1 cellular context compared by ENCODE assay signal in the genomic region with DNA sequence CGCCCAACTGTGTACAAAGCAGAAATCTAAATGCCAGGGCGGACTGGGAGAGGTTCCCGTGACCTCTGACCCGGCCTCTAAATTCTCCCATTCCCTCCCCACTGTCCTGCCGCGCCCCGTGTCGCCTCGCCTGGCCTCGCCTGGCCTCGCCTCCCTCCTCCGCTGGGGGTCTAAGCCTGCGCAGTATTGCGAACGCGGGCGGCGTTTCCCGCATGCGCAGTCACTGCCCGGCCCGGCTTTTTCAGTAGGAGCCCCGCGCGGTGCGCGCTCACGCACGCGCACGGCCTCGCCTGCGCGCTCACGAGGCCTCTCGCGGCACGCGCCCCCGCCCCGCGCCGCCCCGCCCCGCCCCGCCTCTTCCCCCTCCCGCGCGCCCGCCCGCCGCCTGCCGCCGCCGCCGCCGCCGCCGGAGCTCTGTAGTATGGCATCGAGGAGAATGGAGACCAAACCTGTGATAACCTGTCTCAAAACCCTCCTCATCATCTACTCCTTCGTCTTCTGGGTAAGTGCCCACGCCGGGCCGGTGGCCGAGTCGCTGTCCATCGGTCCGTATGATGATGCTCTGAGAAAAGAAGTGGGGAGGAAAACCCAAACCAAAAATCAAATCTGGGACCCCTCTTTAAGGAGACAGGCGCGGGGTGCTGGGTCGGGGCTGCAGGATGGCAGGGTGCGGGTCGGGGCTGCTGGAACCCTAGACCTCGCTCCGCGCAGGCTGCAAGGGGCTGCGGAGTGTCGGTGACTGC.
TF ChIP-seq lines count a peak whose summit lies in the region.

A gene with protein sequence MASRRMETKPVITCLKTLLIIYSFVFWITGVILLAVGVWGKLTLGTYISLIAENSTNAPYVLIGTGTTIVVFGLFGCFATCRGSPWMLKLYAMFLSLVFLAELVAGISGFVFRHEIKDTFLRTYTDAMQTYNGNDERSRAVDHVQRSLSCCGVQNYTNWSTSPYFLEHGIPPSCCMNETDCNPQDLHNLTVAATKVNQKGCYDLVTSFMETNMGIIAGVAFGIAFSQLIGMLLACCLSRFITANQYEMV (plus strand): TSS at position 417 of the 743 bp plus-strand sequence. CDS start 5 bp downstream, at position 422.

TF ChIP-seq in SK-N-SH treated with all-trans-retinoic acid at 6 μM for 48 hours, 23 proteins besides CTCF, POLR2A, EP300 and RAD21 (continued from another document):
- TF ChIP-seq, protein P1, sequence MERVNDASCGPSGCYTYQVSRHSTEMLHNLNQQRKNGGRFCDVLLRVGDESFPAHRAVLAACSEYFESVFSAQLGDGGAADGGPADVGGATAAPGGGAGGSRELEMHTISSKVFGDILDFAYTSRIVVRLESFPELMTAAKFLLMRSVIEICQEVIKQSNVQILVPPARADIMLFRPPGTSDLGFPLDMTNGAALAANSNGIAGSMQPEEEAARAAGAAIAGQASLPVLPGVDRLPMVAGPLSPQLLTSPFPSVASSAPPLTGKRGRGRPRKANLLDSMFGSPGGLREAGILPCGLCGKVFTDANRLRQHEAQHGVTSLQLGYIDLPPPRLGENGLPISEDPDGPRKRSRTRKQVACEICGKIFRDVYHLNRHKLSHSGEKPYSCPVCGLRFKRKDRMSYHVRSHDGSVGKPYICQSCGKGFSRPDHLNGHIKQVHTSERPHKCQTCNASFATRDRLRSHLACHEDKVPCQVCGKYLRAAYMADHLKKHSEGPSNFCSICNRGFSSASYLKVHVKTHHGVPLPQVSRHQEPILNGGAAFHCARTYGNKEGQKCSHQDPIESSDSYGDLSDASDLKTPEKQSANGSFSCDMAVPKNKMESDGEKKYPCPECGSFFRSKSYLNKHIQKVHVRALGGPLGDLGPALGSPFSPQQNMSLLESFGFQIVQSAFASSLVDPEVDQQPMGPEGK (CRISPR knock-in tag; IDR thresholded peaks at IDR 0.05; ENCODE audit: borderline replicate concordance): no peak
- TF ChIP-seq ZNF8 (CRISPR knock-in tag; IDR thresholded peaks at IDR 0.05) (no peak), BACH2 (CRISPR knock-in tag; IDR thresholded peaks at IDR 0.05; ENCODE audit: borderline replicate concordance) (no peak), ZFP30 (CRISPR knock-in tag; IDR thresholded peaks at IDR 0.05) (no peak), SNAI2 (CRISPR knock-in tag; IDR thresholded peaks at IDR 0.05) (no peak), ISL1 (CRISPR knock-in tag; IDR thresholded peaks at IDR 0.05) (no peak)
- TF ChIP-seq, protein P2, sequence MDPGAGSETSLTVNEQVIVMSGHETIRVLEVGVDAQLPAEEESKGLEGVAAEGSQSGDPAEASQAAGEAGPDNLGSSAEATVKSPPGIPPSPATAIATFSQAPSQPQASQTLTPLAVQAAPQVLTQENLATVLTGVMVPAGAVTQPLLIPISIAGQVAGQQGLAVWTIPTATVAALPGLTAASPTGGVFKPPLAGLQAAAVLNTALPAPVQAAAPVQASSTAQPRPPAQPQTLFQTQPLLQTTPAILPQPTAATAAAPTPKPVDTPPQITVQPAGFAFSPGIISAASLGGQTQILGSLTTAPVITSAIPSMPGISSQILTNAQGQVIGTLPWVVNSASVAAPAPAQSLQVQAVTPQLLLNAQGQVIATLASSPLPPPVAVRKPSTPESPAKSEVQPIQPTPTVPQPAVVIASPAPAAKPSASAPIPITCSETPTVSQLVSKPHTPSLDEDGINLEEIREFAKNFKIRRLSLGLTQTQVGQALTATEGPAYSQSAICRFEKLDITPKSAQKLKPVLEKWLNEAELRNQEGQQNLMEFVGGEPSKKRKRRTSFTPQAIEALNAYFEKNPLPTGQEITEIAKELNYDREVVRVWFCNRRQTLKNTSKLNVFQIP (CRISPR knock-in tag; IDR thresholded peaks at IDR 0.05; ENCODE audit: borderline replicate concordance, low read depth): no peak
- TF ChIP-seq, protein P3, sequence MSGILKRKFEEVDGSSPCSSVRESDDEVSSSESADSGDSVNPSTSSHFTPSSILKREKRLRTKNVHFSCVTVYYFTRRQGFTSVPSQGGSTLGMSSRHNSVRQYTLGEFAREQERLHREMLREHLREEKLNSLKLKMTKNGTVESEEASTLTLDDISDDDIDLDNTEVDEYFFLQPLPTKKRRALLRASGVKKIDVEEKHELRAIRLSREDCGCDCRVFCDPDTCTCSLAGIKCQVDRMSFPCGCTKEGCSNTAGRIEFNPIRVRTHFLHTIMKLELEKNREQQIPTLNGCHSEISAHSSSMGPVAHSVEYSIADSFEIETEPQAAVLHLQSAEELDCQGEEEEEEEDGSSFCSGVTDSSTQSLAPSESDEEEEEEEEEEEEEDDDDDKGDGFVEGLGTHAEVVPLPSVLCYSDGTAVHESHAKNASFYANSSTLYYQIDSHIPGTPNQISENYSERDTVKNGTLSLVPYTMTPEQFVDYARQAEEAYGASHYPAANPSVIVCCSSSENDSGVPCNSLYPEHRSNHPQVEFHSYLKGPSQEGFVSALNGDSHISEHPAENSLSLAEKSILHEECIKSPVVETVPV (CRISPR knock-in tag; IDR thresholded peaks at IDR 0.05): no peak
